In genomic region chr11:44915621-44916020, GRCh38 we compare ENCODE assay signal across 1 cellular context.
TF ChIP-seq lines count a peak whose summit lies in the region.

No MANE protein-coding gene starts in this region.

TF ChIP-seq in IMR-90, 13 proteins besides CTCF, POLR2A, EP300 and RAD21 (continued from another document):
- TF ChIP-seq RCOR1 (IDR thresholded peaks at IDR 0.05; ENCODE audit: insufficient replicate concordance, low read length) (no peak), USF2 (IDR thresholded peaks at IDR 0.05; ENCODE audit: low read depth, low read length) (no peak), SMC3 (IDR thresholded peaks at IDR 0.05; ENCODE audit: low read depth, low read length) (no peak), FOS (IDR thresholded peaks at IDR 0.05; ENCODE audit: low read depth, low read length) (no peak), NFE2L2 (IDR thresholded peaks at IDR 0.05; ENCODE audit: low read depth, low read length) (no peak), MXI1 (IDR thresholded peaks at IDR 0.05; ENCODE audit: borderline replicate concordance, low read depth, low read length) (no peak), RFX5 (IDR thresholded peaks at IDR 0.05; ENCODE audit: low read depth, low read length) (no peak), ELK1 (IDR thresholded peaks at IDR 0.05; ENCODE audit: borderline replicate concordance, low read depth, low read length) (no peak), CEBPB (IDR thresholded peaks at IDR 0.05; ENCODE audit: low read depth, low read length) (no peak), MAFK (IDR thresholded peaks at IDR 0.05; ENCODE audit: low read depth, low read length) (no peak)
